Comparison of ENCODE assay signal across 27 cellular contexts in the genomic region with DNA sequence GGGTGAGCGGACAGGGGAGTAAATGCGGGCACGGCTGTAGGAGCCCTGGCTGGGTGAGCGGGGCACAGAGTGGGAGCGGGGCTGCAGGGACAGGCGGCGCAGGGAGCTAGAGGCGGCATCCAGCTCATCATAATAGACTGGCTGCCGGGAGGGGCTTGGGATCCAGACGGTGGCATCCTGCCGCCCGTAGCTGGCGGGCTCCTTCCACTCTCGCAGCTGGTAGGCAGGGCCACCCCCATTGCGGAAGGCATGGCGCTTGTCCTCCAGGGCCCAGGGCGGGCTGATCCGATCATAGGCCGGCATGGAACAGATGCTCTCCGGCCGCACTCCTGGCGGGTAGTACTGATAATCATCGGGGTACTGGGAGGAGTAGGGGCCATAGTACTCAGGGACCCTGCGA. TPM values are rescaled to one million over a fixed set of nuclear protein-coding genes. Genes with fewer than 3 reads are reported as not detected.
"Had no signal": no experiment of that assay in that cellular context is flagged by ENCODE, and none has a peak within 500 bp of the region (broad histone marks: within the 10 kb centered on the region; RNA-seq: fewer than 3 reads in every experiment).

No MANE protein-coding gene starts in this region.

- H3K27me3 ChIP-seq: MG63, SJSA1 had no signal

- H3K4me3 ChIP-seq: MG63, SJSA1 had no signal

- H3K36me3 Mint-ChIP-seq: activated CD4-positive, alpha-beta memory T cell treated with anti-CD3 and anti-CD28 coated beads for 36 hours; activated naive CD4-positive, alpha-beta T cell treated with anti-CD3 and anti-CD28 coated beads, Interleukin-2, amount 10 ng/mL, durations not matched to agents 7 days and 5 days; activated naive CD8-positive, alpha-beta T cell treated with anti-CD3 and anti-CD28 coated beads for 36 hours had no signal

- H3K4me2 ChIP-seq: KMS-11 had no signal

- H3K36me3 ChIP-seq: brain microvascular endothelial cell, MG63, SJSA1 had no signal

- H3K4me3 Mint-ChIP-seq: activated CD4-positive, alpha-beta memory T cell treated with anti-CD3 and anti-CD28 coated beads for 36 hours; activated CD4-positive, alpha-beta T cell treated with anti-CD3 and anti-CD28 coated beads, Interleukin-2, amount 10 ng/mL, durations not matched to agents 7 days and 5 days; activated naive CD4-positive, alpha-beta T cell treated with anti-CD3 and anti-CD28 coated beads, Interleukin-2, amount 10 ng/mL, durations not matched to agents 7 days and 5 days; activated naive CD8-positive, alpha-beta T cell treated with anti-CD3 and anti-CD28 coated beads for 36 hours; activated T-cell treated with anti-CD3 and anti-CD28 coated beads, Interleukin-2, amount 50 U/mL, for 4 hours; activated T-helper 17 cell treated with anti-CD3 and anti-CD28 coated beads, Interleukin-2, amount 50 U/mL, for 72 hours had no signal

- FAIRE-seq: TTC549 had no signal

- H3K27ac ChIP-seq: brain microvascular endothelial cell, KMS-11, RWPE1, SJSA1 had no signal

- DNase-seq: activated CD4-positive, alpha-beta memory T cell treated with anti-CD3 and anti-CD28 coated beads for 36 hours; activated CD4-positive, alpha-beta T cell treated with anti-CD3 and anti-CD28 coated beads, Interleukin-2, amount 10 ng/mL, durations not matched to agents 7 days and 5 days; activated CD4-positive, CD25-positive, alpha-beta regulatory T cell; activated CD8-positive, alpha-beta memory T cell treated with anti-CD3 and anti-CD28 coated beads for 24 hours; activated gamma-delta T cell; activated naive CD4-positive, alpha-beta T cell treated with anti-CD3 and anti-CD28 coated beads, Interleukin-2, amount 10 ng/mL, durations not matched to agents 7 days and 5 days; activated naive CD8-positive, alpha-beta T cell treated with anti-CD3 and anti-CD28 coated beads for 36 hours; activated T-cell treated with anti-CD3 and anti-CD28 coated beads, Interleukin-2, amount 50 U/mL, for 4 hours; brain microvascular endothelial cell; MG63; NCI-H1105; NCI-H1436; NCI-H1694 treated with DMSO at 0.1 percent for 48 hours; NCI-H2029 treated with DMSO at 0.1 percent for 48 hours; NCI-H510A treated with DMSO at 0.1 percent for 48 hours; NCI-H69; NK-92 treated with Interleukin-12 subunit alpha and Interleukin-12 subunit beta, amount 100 ng/mL, for 24 hours; OCI-M1; SHP77; T-helper 2 cell; T1000 had no signal

- H3K27ac Mint-ChIP-seq: activated CD4-positive, alpha-beta memory T cell treated with anti-CD3 and anti-CD28 coated beads for 36 hours; activated CD4-positive, alpha-beta T cell treated with anti-CD3 and anti-CD28 coated beads, Interleukin-2, amount 10 ng/mL, durations not matched to agents 7 days and 5 days; activated naive CD4-positive, alpha-beta T cell treated with anti-CD3 and anti-CD28 coated beads, Interleukin-2, amount 10 ng/mL, durations not matched to agents 7 days and 5 days; activated naive CD8-positive, alpha-beta T cell treated with anti-CD3 and anti-CD28 coated beads for 36 hours had no signal

- H3K4me1 Mint-ChIP-seq: activated CD4-positive, alpha-beta T cell treated with anti-CD3 and anti-CD28 coated beads, Interleukin-2, amount 10 ng/mL, durations not matched to agents 7 days and 5 days; activated naive CD4-positive, alpha-beta T cell treated with anti-CD3 and anti-CD28 coated beads, Interleukin-2, amount 10 ng/mL, durations not matched to agents 7 days and 5 days; activated naive CD8-positive, alpha-beta T cell treated with anti-CD3 and anti-CD28 coated beads for 36 hours; activated T-helper 17 cell treated with anti-CD3 and anti-CD28 coated beads, Interleukin-2, amount 50 U/mL, for 72 hours had no signal

- H3K9ac ChIP-seq: KMS-11 had no signal

- H3K27me3 Mint-ChIP-seq: activated CD4-positive, alpha-beta memory T cell treated with anti-CD3 and anti-CD28 coated beads for 36 hours; activated CD4-positive, alpha-beta T cell treated with anti-CD3 and anti-CD28 coated beads, Interleukin-2, amount 10 ng/mL, durations not matched to agents 7 days and 5 days; activated naive CD8-positive, alpha-beta T cell treated with anti-CD3 and anti-CD28 coated beads for 36 hours; activated T-helper 17 cell treated with anti-CD3 and anti-CD28 coated beads, Interleukin-2, amount 50 U/mL, for 72 hours had no signal

- ATAC-seq: activated T-cell treated with anti-CD3 and anti-CD28 coated beads, Interleukin-2, amount 50 U/mL, for 4 hours had no signal

- H3K9me3 ChIP-seq: MG63, SJSA1 had no signal

RNA-seq across cellular contexts. Expression of a gene that starts 43.7 kb away (rescaled TPM):
- total RNA-seq: activated CD4-positive, alpha-beta T cell treated with anti-CD3 and anti-CD28 coated beads, Interleukin-2, amount 10 ng/mL, durations not matched to agents 7 days and 5 days; activated T-cell treated with anti-CD3 and anti-CD28 coated beads, Interleukin-2, amount 50 U/mL, for 4 hours; cardiac septum; SJSA1 had no signal
